In the genomic region with DNA sequence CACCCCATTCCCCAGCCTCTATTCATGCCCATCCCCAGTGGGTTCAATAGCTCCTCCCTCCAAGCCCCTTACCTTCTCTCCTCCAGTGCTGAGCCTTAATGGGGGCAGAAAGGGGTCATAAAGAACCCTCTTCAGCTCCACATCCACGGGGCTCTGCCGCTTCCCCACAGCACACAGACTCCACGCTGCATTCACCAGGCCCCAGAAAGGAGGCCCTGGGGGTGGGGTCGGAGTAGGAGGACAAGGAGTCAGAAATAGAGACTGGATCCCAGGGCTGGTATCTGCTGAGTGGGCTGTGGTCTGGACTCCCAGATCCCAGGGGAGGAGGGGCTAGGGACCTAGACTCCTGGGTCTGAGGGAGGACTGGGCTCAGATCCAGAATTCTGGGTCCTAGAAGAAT, we compare ENCODE assay signal across 6 cellular contexts.
DNase-seq lines count a peak whose midpoint lies in the region; ATAC-seq and TF ChIP-seq lines count a peak whose summit lies in the region.

No MANE protein-coding gene starts in this region.

- H3K36me3 Mint-ChIP-seq in activated T-cell treated with anti-CD3 and anti-CD28 coated beads, Interleukin-2, amount 50 U/mL, for 24 hours (ENCODE audit: low read depth) = no peaks in the 10 kb centered on the region
- H3K36me3 Mint-ChIP-seq in stimulated activated memory B cell treated with anti-CD40 and anti-IgM and Interleukin-4, amounts not matched to agents 10 μg/mL and 1 μg/mL and 100 μg/mL, for 72 hours = no peaks in the 10 kb centered on the region

- peak overlapping the region; percentile 79 for H3K4me3 Mint-ChIP-seq in activated T-cell treated with anti-CD3 and anti-CD28 coated beads, Interleukin-2, amount 50 U/mL, for 24 hours
- H3K4me3 Mint-ChIP-seq in stimulated activated memory B cell treated with anti-CD40 and anti-IgM and Interleukin-4, amounts not matched to agents 10 μg/mL and 1 μg/mL and 100 μg/mL, for 72 hours = no peak overlapping the region

- TF ChIP-seq CTCF in fibroblast of pulmonary artery (IDR thresholded peaks at IDR 0.05; ENCODE audit: low read length, missing control alignments) = no peak

- no peaks in the 10 kb centered on the region for H3K9me3 Mint-ChIP-seq in activated T-cell treated with anti-CD3 and anti-CD28 coated beads, Interleukin-2, amount 50 U/mL, for 24 hours
- no peaks in the 10 kb centered on the region for H3K9me3 Mint-ChIP-seq in stimulated activated memory B cell treated with anti-CD40 and anti-IgM and Interleukin-4, amounts not matched to agents 10 μg/mL and 1 μg/mL and 100 μg/mL, for 72 hours

- no peak for ATAC-seq in stimulated activated memory B cell treated with anti-CD40 and anti-IgM and Interleukin-4, amounts not matched to agents 10 μg/mL and 1 μg/mL and 100 μg/mL, for 72 hours
- no peak for ATAC-seq in GM21619 (IDR thresholded peaks at IDR 0.05; ENCODE audit: unreplicated experiment)
- ATAC-seq in HG02938 (IDR thresholded peaks at IDR 0.05; ENCODE audit: unreplicated experiment) = no peak

- peaks cover 43% of the 10 kb centered on the region for H3K4me1 Mint-ChIP-seq in activated T-cell treated with anti-CD3 and anti-CD28 coated beads, Interleukin-2, amount 50 U/mL, for 24 hours (ENCODE audit: low read depth)
- peaks cover 48% of the 10 kb centered on the region for H3K4me1 Mint-ChIP-seq in stimulated activated memory B cell treated with anti-CD40 and anti-IgM and Interleukin-4, amounts not matched to agents 10 μg/mL and 1 μg/mL and 100 μg/mL, for 72 hours

- no peak for DNase-seq in activated T-cell treated with anti-CD3 and anti-CD28 coated beads, Interleukin-2, amount 50 U/mL, for 24 hours
- no peak for DNase-seq in activated T-cell treated with anti-CD3 and anti-CD28 coated beads, Interleukin-2, amount 50 U/mL, for 48 hours
- no peak for DNase-seq in fibroblast of pulmonary artery (ENCODE audit: low read depth)

- peak overlapping the region; percentile 60 for H3K4me3 ChIP-seq in fibroblast of pulmonary artery (replicated peaks; ENCODE audit: low read depth, low read length)

- H3K27ac Mint-ChIP-seq in activated T-cell treated with anti-CD3 and anti-CD28 coated beads, Interleukin-2, amount 50 U/mL, for 24 hours = no peak overlapping the region
- H3K27ac Mint-ChIP-seq in stimulated activated memory B cell treated with anti-CD40 and anti-IgM and Interleukin-4, amounts not matched to agents 10 μg/mL and 1 μg/mL and 100 μg/mL, for 72 hours = peak overlapping the region; percentile 83

- no peaks in the 10 kb centered on the region for H3K27me3 Mint-ChIP-seq in activated T-cell treated with anti-CD3 and anti-CD28 coated beads, Interleukin-2, amount 50 U/mL, for 24 hours
- no peaks in the 10 kb centered on the region for H3K27me3 Mint-ChIP-seq in stimulated activated memory B cell treated with anti-CD40 and anti-IgM and Interleukin-4, amounts not matched to agents 10 μg/mL and 1 μg/mL and 100 μg/mL, for 72 hours
